In the genomic region with DNA sequence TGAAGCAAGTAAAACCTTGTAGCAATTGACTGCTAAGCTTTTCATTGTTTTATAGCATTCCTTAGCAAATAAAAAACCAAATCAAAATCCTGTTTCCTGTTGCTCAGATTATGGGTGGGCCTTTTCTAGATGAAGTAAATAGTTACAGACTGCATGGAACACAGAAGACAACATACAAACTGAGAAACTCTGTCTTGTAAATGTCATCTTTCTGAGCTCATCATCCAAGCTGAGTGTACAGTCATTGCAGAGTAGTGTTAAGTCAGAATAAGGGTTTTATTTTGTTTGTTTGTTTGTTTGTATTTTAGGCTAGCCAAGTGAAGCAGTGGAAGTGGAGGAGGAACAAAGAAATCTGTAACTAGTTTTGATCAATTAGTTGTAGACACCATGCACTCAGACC, we compare ENCODE assay signal across 17 cellular contexts. TPM values are rescaled to one million over a fixed set of nuclear protein-coding genes. Genes with fewer than 3 reads are reported as not detected.
DNase-seq lines count a peak whose midpoint lies in the region; ATAC-seq and TF ChIP-seq lines count a peak whose summit lies in the region.
"Had no signal": no experiment of that assay in that cellular context is flagged by ENCODE, and none has a peak within 500 bp of the region (broad histone marks: within the 10 kb centered on the region; RNA-seq: fewer than 3 reads in every experiment).

No MANE protein-coding gene starts in this region.

- DNase-seq in left ventricle myocardium inferior: no peak
- no peak for DNase-seq in left cardiac atrium
- no peak for DNase-seq in SK-N-MC (ENCODE audit: low read depth, low spot score)
- DNase-seq in memory B cell (ENCODE audit: low spot score in 2 of 2): no peak
- no peak for DNase-seq in caudate nucleus (lab: John Stamatoyannopoulos, UW)
- DNase-seq in GM13976 (ENCODE audit: low spot score): no peak
- DNase-seq in LoVo (ENCODE audit: low spot score): no peak
- DNase-seq in ureter (ENCODE audit: low spot score): no peak
- DNase-seq: NCI-H1417 treated with DMSO at 0.1 percent for 48 hours, NCI-H2029, NCI-H2171, NCI-H446 treated with DMSO at 0.1 percent for 48 hours, NCI-H774 had no signal

- peak overlapping the region; percentile 49 for H3K4me3 Mint-ChIP-seq in memory B cell

- in situ Hi-C loops in GM13976 (cut with MboI; ENCODE audit: low sequenced_read_pairs, unreplicated experiment): no loop called here

- H3K36me3 Mint-ChIP-seq in memory B cell: peaks cover 3% of the 10 kb centered on the region

- H3K9me3 Mint-ChIP-seq in memory B cell: no peaks in the 10 kb centered on the region

- H3K36me3 ChIP-seq in left ventricle myocardium inferior (no peaks in the 10 kb centered on the region), SK-N-MC (ENCODE audit: insufficient read depth, low read length) (no peaks in the 10 kb centered on the region)
- H3K36me3 ChIP-seq: SJSA1 had no signal

- H3K4me1 Mint-ChIP-seq in memory B cell: peaks cover 37% of the 10 kb centered on the region

- H3K4me3 ChIP-seq in left ventricle myocardium inferior (no peak overlapping the region), SK-N-MC (no peak overlapping the region)
- H3K4me3 ChIP-seq: A549, SJSA1 had no signal

- no peaks in the 10 kb centered on the region for H3K27me3 Mint-ChIP-seq in memory B cell

- no peak overlapping the region for H3K9ac ChIP-seq in SK-N-MC (ENCODE audit: insufficient read length)

- intact Hi-C loops in left ventricle myocardium inferior (cut with micrococcal nuclease) (no loop called here), left cardiac atrium (cut with DNase I) (no loop called here)

- TF ChIP-seq CTCF in left ventricle myocardium inferior (IDR thresholded peaks at IDR 0.05; ENCODE audit: borderline replicate concordance): no peak
- TF ChIP-seq CTCF in GM13976 (IDR thresholded peaks at IDR 0.05; ENCODE audit: borderline replicate concordance, control extremely low read depth, extremely low read depth, insufficient read depth, missing control alignments): no peak

- peaks cover 20% of the 10 kb centered on the region for H3K4me1 ChIP-seq in left ventricle myocardium inferior
- H3K4me1 ChIP-seq: A549, SJSA1 had no signal

- ATAC-seq in left cardiac atrium (no peak), memory B cell (ENCODE audit: low read depth) (no peak)
- ATAC-seq: A549, HCT116 had no signal

- H3K9me3 ChIP-seq in left ventricle myocardium inferior (replicated peaks): no peaks in the 10 kb centered on the region
- no peaks in the 10 kb centered on the region for H3K9me3 ChIP-seq in SK-N-MC (ENCODE audit: low read depth, low read length)
- H3K9me3 ChIP-seq: A549 had no signal

- H3K27ac ChIP-seq in left ventricle myocardium inferior (replicated peaks): peak overlapping the region; percentile 14
- H3K27ac ChIP-seq in SK-N-MC: peak overlapping the region; percentile 28; the same call in 1 of the 2 replicates
- H3K27ac ChIP-seq in caudate nucleus (ENCODE audit: low read depth, low read length): no peak overlapping the region
- H3K27ac ChIP-seq: A549, C4-2B, SJSA1 had no signal

- no peaks in the 10 kb centered on the region for H3K27me3 ChIP-seq in left ventricle myocardium inferior (ENCODE audit: low read depth)

- peak overlapping the region; percentile 97 for H3K27ac Mint-ChIP-seq in memory B cell

RNA-seq across cellular contexts. Expression of gene BTG1, which starts 24.4 kb away (rescaled TPM):
- total RNA-seq in left ventricle myocardium inferior (79.4 TPM), left cardiac atrium (100 to 1,000 TPM; 121 to 152 TPM), ureter (139 TPM)
